Comparison of ENCODE assay signal across 30 cellular contexts in genomic region chr13:60873116-60873515, GRCh38.
"Had no signal": no experiment of that assay in that cellular context is flagged by ENCODE, and none has a peak within 500 bp of the region (broad histone marks: within the 10 kb centered on the region; RNA-seq: fewer than 3 reads in every experiment).

No MANE protein-coding gene starts in this region.

- ATAC-seq: activated CD4-positive, CD25-positive, alpha-beta regulatory T cell treated with anti-CD3 and anti-CD28 coated beads, Interleukin-2, amount 50 U/mL, for 24 hours; activated CD8-positive, alpha-beta T cell treated with anti-CD3 and anti-CD28 coated beads for 36 hours; activated naive CD8-positive, alpha-beta T cell treated with anti-CD3 and anti-CD28 coated beads, Interleukin-2, amount 50 U/mL, for 24 hours; activated T-cell treated with anti-CD3 and anti-CD28 coated beads, Interleukin-2, amount 50 U/mL, for 4 hours; T-helper 17 cell; WTC11 had no signal

- DNase-seq: activated CD4-positive, alpha-beta memory T cell treated with anti-CD3 and anti-CD28 coated beads for 36 hours; activated CD4-positive, alpha-beta T cell treated with anti-CD3 and anti-CD28 coated beads for 4 hours; activated CD4-positive, alpha-beta T cell treated with anti-CD3 and anti-CD28 coated beads, Interleukin-2, amount 10 ng/mL, durations not matched to agents 24 days and 14 days; activated CD4-positive, alpha-beta T cell treated with anti-CD3 and anti-CD28 coated beads, Interleukin-2, amount 50 U/mL, for 1 hour; activated CD4-positive, alpha-beta T cell treated with anti-CD3 and anti-CD28 coated beads, Interleukin-2, amount 50 U/mL, for 4 hours; activated CD4-positive, CD25-positive, alpha-beta regulatory T cell; activated CD8-positive, alpha-beta memory T cell treated with anti-CD3 and anti-CD28 coated beads, Interleukin-2, amount 50 U/mL, for 4 hours; activated CD8-positive, alpha-beta T cell treated with anti-CD3 and anti-CD28 coated beads for 36 hours; activated effector memory CD4-positive, alpha-beta T cell treated with Interleukin-2 at 50 U/mL for 16 hours; activated gamma-delta T cell; activated naive CD4-positive, alpha-beta T cell treated with anti-CD3 and anti-CD28 coated beads, Interleukin-2, amount 10 ng/mL, durations not matched to agents 7 days and 5 days; activated naive CD4-positive, alpha-beta T cell treated with Interleukin-2 at 50 U/mL for 16 hours; activated naive CD8-positive, alpha-beta T cell treated with anti-CD3 and anti-CD28 coated beads, Interleukin-2, amount 10 ng/mL, durations not matched to agents 7 days and 5 days; activated naive CD8-positive, alpha-beta T cell treated with anti-CD3 and anti-CD28 coated beads, Interleukin-2, amount 50 U/mL, for 24 hours; activated T-cell treated with anti-CD3 and anti-CD28 coated beads for 4 hours; activated T-cell treated with anti-CD3 and anti-CD28 coated beads, Interleukin-2, amount 50 U/mL, for 1 hour; activated T-cell treated with anti-CD3 and anti-CD28 coated beads, Interleukin-2, amount 50 U/mL, for 4 hours; amygdala; anterior cingulate cortex; caudate nucleus; cerebellar nuclear complex; colonic mucosa; T-helper 17 cell; WERI-Rb-1 had no signal

- H3K27me3 ChIP-seq: ascending aorta, cardiac muscle cell, colonic mucosa had no signal

- H3K9me3 ChIP-seq: ascending aorta, colonic mucosa had no signal

- H3K36me3 ChIP-seq: ascending aorta, cardiac muscle cell, colonic mucosa, WERI-Rb-1 had no signal

- H3K4me1 ChIP-seq: ascending aorta, colonic mucosa had no signal

- FAIRE-seq: bronchial epithelial cell, TTC549 had no signal

- H3K4me3 ChIP-seq: ascending aorta, cardiac muscle cell, colonic mucosa had no signal

- H3K27ac ChIP-seq: ascending aorta, cardiac muscle cell, colonic mucosa, WERI-Rb-1 had no signal
